8 cellular contexts compared by ENCODE assay signal in genomic region chr3:197749601-197750395, GRCh38.
DNase-seq lines count a peak whose midpoint lies in the region; ATAC-seq and TF ChIP-seq lines count a peak whose summit lies in the region.

TSS of gene FYTTD1 (plus strand) at chr3:197749883. CDS start at chr3:197749972, 89 bp downstream.

- TF ChIP-seq POLR2A in GM18951 (IDR thresholded peaks at IDR 0.05; ENCODE audit: extremely low read depth, insufficient read depth, insufficient read length) = peak; percentile 79

- DNase-seq in AG09309 (ENCODE audit: low read depth) (no peak), NCI-H345 treated with DMSO at 0.1 percent for 48 hours (lab: John Stamatoyannopoulos, UW; ENCODE audit: unreplicated experiment) (peak; percentile 78), islet precursor cell (peak; percentile 88)
- peak; percentile 60 to 89 (median 79) for DNase-seq in activated CD4-positive, CD25-positive, alpha-beta regulatory T cell (lab: John Stamatoyannopoulos, UW)
- peak; percentile 88 for DNase-seq in central memory CD4-positive, alpha-beta T cell
- DNase-seq in stimulated activated CD4-positive, alpha-beta T cell treated with anti-CD3 and anti-CD28 coated beads, Interleukin-12 subunit alpha, Interleukin-12 subunit beta, amount 100 ng/mL, for 4 hours = peak; percentile 83

- peak; percentile 27 for TF ChIP-seq CTCF in AG09309 (IDR thresholded peaks at IDR 0.05; ENCODE audit: control insufficient read depth, insufficient read depth, low read depth, low read length, missing control alignments)

- H3K4me3 ChIP-seq in AG09309 (ENCODE audit: control insufficient read depth, low read depth, low read length) = peak within 1 kb of the TSS; percentile 75

- ATAC-seq in HG03175 (IDR thresholded peaks at IDR 0.05; ENCODE audit: unreplicated experiment) = peak; percentile 75

- in situ Hi-C loops in GM18951 (cut with MboI; ENCODE audit: low sequenced_read_pairs, unreplicated experiment) = no loop called here
